ENCODE assay signal across 15 cellular contexts in the genomic region with DNA sequence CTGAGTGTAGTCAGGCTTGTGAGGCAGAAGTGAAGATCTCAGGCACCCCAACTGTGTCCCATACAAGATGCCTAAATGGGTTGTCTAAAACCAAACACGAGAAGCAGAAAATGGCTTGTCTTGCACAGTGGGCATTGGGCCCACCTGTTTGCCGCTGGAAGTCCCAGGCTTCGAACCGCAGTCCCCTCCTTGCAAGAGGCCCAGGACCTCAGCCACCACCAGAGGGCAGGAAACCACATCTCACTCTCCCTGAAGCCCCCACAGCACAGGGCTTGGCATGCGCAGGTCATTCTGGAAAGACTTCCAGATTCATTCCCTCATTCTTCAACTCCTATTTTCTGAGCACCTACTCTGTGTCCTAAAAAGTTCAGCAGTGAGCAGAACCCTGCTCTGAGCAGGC.
A peak's percentile ranks its signal among the peaks of the same experiment; 100 is the strongest.
DNase-seq lines count a peak whose midpoint lies in the region; ATAC-seq, FAIRE-seq and TF ChIP-seq lines count a peak whose summit lies in the region.
"Had no signal": no experiment of that assay in that cellular context is flagged by ENCODE, and none has a peak within 500 bp of the region (broad histone marks: within the 10 kb centered on the region; RNA-seq: fewer than 3 reads in every experiment).

No MANE protein-coding gene starts in this region.

- H2AFZ ChIP-seq in mammary epithelial cell (ENCODE audit: low read depth, low read length) (no peak overlapping the region), OCI-LY1 (ENCODE audit: low read length) (no peak overlapping the region)

- no TSS peak for BruUV-seq in mammary epithelial cell (replicated peaks; lab: Mats Ljungman, UMichigan)

- TF ChIP-seq CTCF in mammary epithelial cell (conservative IDR thresholded peaks at IDR 0.05 in 1 of 2, IDR thresholded peaks at IDR 0.05 in 1 of 2; ENCODE audit: extremely low read depth in 1 of 2, insufficient read depth in 1 of 2, low read depth in 1 of 2, low read length in 2 of 2) (peak; percentile 8 to 14), breast epithelium (IDR thresholded peaks at IDR 0.05) (no peak), OCI-LY1 (IDR thresholded peaks at IDR 0.05; ENCODE audit: low read length) (peak; percentile 70), fibroblast of mammary gland (conservative IDR thresholded peaks at IDR 0.05; ENCODE audit: control insufficient read depth, insufficient read depth, low read depth, low read length) (peak; percentile 25), mesothelial cell of epicardium (IDR thresholded peaks at IDR 0.05; ENCODE audit: unreplicated experiment) (no peak), right lobe of liver (IDR thresholded peaks at IDR 0.05) (no peak)

- no peak for FAIRE-seq in GM12891 (lab: Jason Lieb, UNC)

- no peak for ATAC-seq in right lobe of liver
- ATAC-seq: effector memory CD8-positive, alpha-beta T cell; naive thymus-derived CD8-positive, alpha-beta T cell; stimulated activated memory B cell treated with anti-CD40 and anti-IgM and Interleukin-4, amounts not matched to agents 10 μg/mL and 1 μg/mL and 100 μg/mL, for 72 hours had no signal

- CTCF ChIA-PET in mammary epithelial cell (lab: Charles Lee; ENCODE audit: low non-redundant PET): no interaction called here

- in situ Hi-C loops in mammary epithelial cell (cut with MboI; ENCODE audit: low sequenced_read_pairs in 2 of 2): no loop called here

- H3K4me3 ChIP-seq in mammary epithelial cell (replicated peaks in 1 of 3; ENCODE audit: insufficient read depth in 1 of 3, low read depth in 2 of 3, low read length in 3 of 3) (no peak overlapping the region), breast epithelium (no peak overlapping the region), OCI-LY1 (ENCODE audit: low read depth, low read length, poor library complexity, severe bottlenecking) (no peak overlapping the region), fibroblast of mammary gland (ENCODE audit: control insufficient read depth, low read depth, low read length) (no peak overlapping the region), right lobe of liver (no peak overlapping the region)

- H3K4me2 ChIP-seq in mammary epithelial cell (ENCODE audit: insufficient read depth, low read depth, low read length) (no peak overlapping the region), OCI-LY1 (ENCODE audit: low read length) (no peak overlapping the region)

- H3K79me2 ChIP-seq in mammary epithelial cell (ENCODE audit: insufficient read depth, low read length) (no peaks in the 10 kb centered on the region), OCI-LY1 (ENCODE audit: insufficient read depth, low read length) (no peaks in the 10 kb centered on the region)

- H3K9ac ChIP-seq in mammary epithelial cell (ENCODE audit: insufficient read depth, low read length) (no peak overlapping the region), OCI-LY1 (ENCODE audit: low read length) (no peak overlapping the region)

- intact Hi-C loops in mammary epithelial cell (cut with micrococcal nuclease): no loop called here
- intact Hi-C loops in breast epithelium (cut with DNase I; ENCODE audit: low total_unique reads): no loop called here
- intact Hi-C loops in right lobe of liver (cut with DNase I): no loop called here

- DNase-seq in mammary epithelial cell (no peak), breast epithelium (ENCODE audit: low spot score in 2 of 2) (no peak), fibroblast of mammary gland (ENCODE audit: low read depth) (peak; percentile 16), mesothelial cell of epicardium (ENCODE audit: low spot score in 2 of 2, unreplicated experiment in 2 of 2) (no peak), GM12891 (ENCODE audit: insufficient read length, low spot score) (no peak), right lobe of liver (no peak), mucosa of gallbladder (ENCODE audit: low spot score) (no peak)
- DNase-seq: activated CD4-positive, alpha-beta T cell treated with anti-CD3 and anti-CD28 coated beads, Interleukin-2, amount 50 U/mL, for 4 hours; activated naive CD4-positive, alpha-beta T cell treated with anti-CD3 and anti-CD28 coated beads, Interleukin-2, amount 50 U/mL, for 16 hours; C1 segment of cervical spinal cord; effector memory CD8-positive, alpha-beta T cell; naive thymus-derived CD8-positive, alpha-beta T cell; NCI-H226 had no signal

- no peaks in the 10 kb centered on the region for H3K9me3 Mint-ChIP-seq in mesothelial cell of epicardium

- H3K4me1 ChIP-seq in mammary epithelial cell (ENCODE audit: insufficient read depth, low read length) (no peaks in the 10 kb centered on the region), breast epithelium (no peaks in the 10 kb centered on the region), OCI-LY1 (ENCODE audit: insufficient read depth, low read length, severe bottlenecking) (no peaks in the 10 kb centered on the region), right lobe of liver (no peaks in the 10 kb centered on the region)

- peaks cover 16% of the 10 kb centered on the region for H3K27me3 Mint-ChIP-seq in mesothelial cell of epicardium (ENCODE audit: low read depth)
- H3K27me3 Mint-ChIP-seq: stimulated activated memory B cell treated with anti-CD40 and anti-IgM and Interleukin-4, amounts not matched to agents 10 μg/mL and 1 μg/mL and 100 μg/mL, for 72 hours had no signal

- TF ChIP-seq POLR2A in breast epithelium (IDR thresholded peaks at IDR 0.05) (no peak), GM12891 (IDR thresholded peaks at IDR 0.05; ENCODE audit: low read depth, low read length) (no peak), right lobe of liver (IDR thresholded peaks at IDR 0.05) (no peak)

- H4K20me1 ChIP-seq in mammary epithelial cell (ENCODE audit: insufficient read depth, low read length): no peaks in the 10 kb centered on the region
- no peaks in the 10 kb centered on the region for H4K20me1 ChIP-seq in OCI-LY1 (ENCODE audit: insufficient read depth, low read length)

- H3K4me1 Mint-ChIP-seq in mesothelial cell of epicardium: peaks cover 3% of the 10 kb centered on the region
- H3K4me1 Mint-ChIP-seq: naive thymus-derived CD8-positive, alpha-beta T cell; stimulated activated memory B cell treated with anti-CD40 and anti-IgM and Interleukin-4, amounts not matched to agents 10 μg/mL and 1 μg/mL and 100 μg/mL, for 72 hours had no signal

- H3K4me3 Mint-ChIP-seq in mesothelial cell of epicardium: no peak overlapping the region
- H3K4me3 Mint-ChIP-seq: effector memory CD8-positive, alpha-beta T cell; naive thymus-derived CD8-positive, alpha-beta T cell; stimulated activated memory B cell treated with anti-CD40 and anti-IgM and Interleukin-4, amounts not matched to agents 10 μg/mL and 1 μg/mL and 100 μg/mL, for 72 hours had no signal

- H3K9me3 ChIP-seq in mammary epithelial cell (replicated peaks; ENCODE audit: insufficient read depth, low read length) (no peaks in the 10 kb centered on the region), breast epithelium (no peaks in the 10 kb centered on the region), OCI-LY1 (ENCODE audit: low read length) (no peaks in the 10 kb centered on the region), right lobe of liver (no peaks in the 10 kb centered on the region)

- WGBS in mammary epithelial cell (ENCODE audit: low coverage, missing lambda C conversion rate): 89% methylated on average over 5 of the region's 5 CpGs
- WGBS in right lobe of liver (ENCODE audit: insufficient coverage, low coverage, low lambda C conversion rate, missing lambda C conversion rate): 33% methylated on average over 1 of the region's 5 CpGs

- H3K36me3 Mint-ChIP-seq in mesothelial cell of epicardium: no peaks in the 10 kb centered on the region
- H3K36me3 Mint-ChIP-seq: naive thymus-derived CD8-positive, alpha-beta T cell; stimulated activated memory B cell treated with anti-CD40 and anti-IgM and Interleukin-4, amounts not matched to agents 10 μg/mL and 1 μg/mL and 100 μg/mL, for 72 hours had no signal

- H3K27me3 ChIP-seq in mammary epithelial cell (ENCODE audit: insufficient read depth, low read length): no peaks in the 10 kb centered on the region
- H3K27me3 ChIP-seq in breast epithelium: peaks cover 0 to 9% of the 10 kb centered on the region in 2 donors
- H3K27me3 ChIP-seq in OCI-LY1 (ENCODE audit: insufficient read depth, low read length): no peaks in the 10 kb centered on the region
- no peaks in the 10 kb centered on the region for H3K27me3 ChIP-seq in right lobe of liver

- dilution Hi-C loops in mammary epithelial cell (cut with HindIII; ENCODE audit: low sequenced_read_pairs): no loop called here

- H3K27ac Mint-ChIP-seq in mesothelial cell of epicardium: no peak overlapping the region
- H3K27ac Mint-ChIP-seq: effector memory CD8-positive, alpha-beta T cell; stimulated activated memory B cell treated with anti-CD40 and anti-IgM and Interleukin-4, amounts not matched to agents 10 μg/mL and 1 μg/mL and 100 μg/mL, for 72 hours had no signal

- no peaks in the 10 kb centered on the region for H3K9me2 ChIP-seq in OCI-LY1 (ENCODE audit: low read depth, low read length)

- no peaks in the 10 kb centered on the region for H3F3A ChIP-seq in OCI-LY1 (ENCODE audit: insufficient read depth, low read length)

- H3K27ac ChIP-seq in mammary epithelial cell (ENCODE audit: insufficient read depth, low read depth, low read length) (no peak overlapping the region), breast epithelium (no peak overlapping the region), OCI-LY1 (ENCODE audit: low read depth, low read length, poor library complexity, severe bottlenecking) (no peak overlapping the region), right lobe of liver (no peak overlapping the region)

- H3K36me3 ChIP-seq in mammary epithelial cell (ENCODE audit: insufficient read depth, low read length) (no peaks in the 10 kb centered on the region), breast epithelium (no peaks in the 10 kb centered on the region), OCI-LY1 (ENCODE audit: insufficient read depth, low read length) (no peaks in the 10 kb centered on the region), right lobe of liver (no peaks in the 10 kb centered on the region)

TF ChIP-seq in GM12891, 5 proteins besides CTCF, POLR2A, EP300 and RAD21:
- no peak for TF ChIP-seq PAX5 (IDR thresholded peaks at IDR 0.05; ENCODE audit: insufficient read depth, low read length, severe bottlenecking)
- no peak for TF ChIP-seq POLR2AphosphoS5 (IDR thresholded peaks at IDR 0.05; ENCODE audit: low read depth, low read length)
- TF ChIP-seq POU2F2 (IDR thresholded peaks at IDR 0.05; ENCODE audit: low read depth, low read length): no peak
- no peak for TF ChIP-seq SPI1 (IDR thresholded peaks at IDR 0.05; ENCODE audit: low read depth, low read length)
- no peak for TF ChIP-seq TAF1 (IDR thresholded peaks at IDR 0.05; ENCODE audit: low read depth, low read length)

Comparison
In these comparisons a context has a peak if more than half of its experiments do, and no peak if none do; other contexts are left out.
1. CTCF ChIP-seq: peak in mammary epithelial cell (2 of 2), OCI-LY1 (single experiment) and fibroblast of mammary gland (single experiment); none in breast epithelium (0 of 3), mesothelial cell of epicardium (single experiment) and right lobe of liver (0 of 4).